In the genomic region with DNA sequence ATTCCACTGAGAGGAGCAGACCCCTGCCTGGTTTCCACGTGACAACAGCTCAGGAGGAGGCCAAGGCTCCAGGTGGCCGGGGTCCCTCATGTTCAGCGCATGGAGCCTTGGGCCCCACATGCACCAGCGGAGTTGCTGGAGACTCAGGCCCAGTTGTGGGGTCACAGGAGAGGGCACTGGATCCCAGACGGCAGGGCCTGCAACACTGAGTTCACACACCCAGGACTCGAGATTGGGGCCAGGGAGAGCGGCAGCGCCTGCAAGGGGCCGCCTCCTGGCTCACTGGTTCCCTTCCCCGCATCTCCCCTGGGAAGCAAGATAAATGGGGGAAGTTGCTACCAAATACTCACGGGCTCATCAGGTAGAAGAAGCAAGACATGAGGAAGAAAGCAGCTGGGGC, we compare ENCODE assay signal across 23 cellular contexts.
DNase-seq lines count a peak whose midpoint lies in the region; ATAC-seq and TF ChIP-seq lines count a peak whose summit lies in the region.
"Had no signal": no experiment of that assay in that cellular context is flagged by ENCODE, and none has a peak within 500 bp of the region (broad histone marks: within the 10 kb centered on the region; RNA-seq: fewer than 3 reads in every experiment).

No MANE protein-coding gene starts in this region.

- H4K91ac ChIP-seq in neuronal stem cell (ENCODE audit: low read depth, low read length, poor library complexity): no peak overlapping the region

- DNase-seq in activated T-cell treated with anti-CD3 and anti-CD28 coated beads, Interleukin-2, amount 50 U/mL, for 24 hours: no peak
- DNase-seq in activated T-cell treated with anti-CD3 and anti-CD28 coated beads, Interleukin-2, amount 50 U/mL, for 4 hours: no peak
- peak; percentile 5 for DNase-seq in 8988T
- peak; percentile 22 for DNase-seq in NB4 (ENCODE audit: low read depth)
- DNase-seq in neuronal stem cell (ENCODE audit: low spot score): no peak
- no peak for DNase-seq in psoas muscle
- DNase-seq: C1 segment of cervical spinal cord; CD4-positive, alpha-beta memory T cell; COR-L47; DMS53; GM23248; KBM-7; MV-4-11; NCI-H1105 treated with DMSO at 0.1 percent for 48 hours; NCI-H2029; NCI-H446; NCI-H524 treated with DMSO at 0.1 percent for 48 hours; NCI-H82; NK-92 treated with Interleukin-12 subunit alpha and Interleukin-12 subunit beta, amount 100 ng/mL, for 24 hours; PC-3 had no signal

- no peak overlapping the region for H4K8ac ChIP-seq in neuronal stem cell (ENCODE audit: low read depth, low read length)

- no peak overlapping the region for H3K4me3 ChIP-seq in NB4 (ENCODE audit: low read depth, low read length)
- H3K4me3 ChIP-seq in neuronal stem cell (ENCODE audit: low read length in 2 of 2): no peak overlapping the region
- H3K4me3 ChIP-seq in psoas muscle: no peak overlapping the region
- H3K4me3 ChIP-seq: GM23248, HAP-1 had no signal

- H3K27ac ChIP-seq in neuronal stem cell (replicated peaks; ENCODE audit: low read length) (no peak overlapping the region), psoas muscle (no peak overlapping the region)
- H3K27ac ChIP-seq: GM23248 had no signal

- H3K14ac ChIP-seq in neuronal stem cell (ENCODE audit: low read length): peak overlapping the region; percentile 79

- H3K79me1 ChIP-seq in neuronal stem cell (ENCODE audit: low read depth, low read length): peaks cover 4% of the 10 kb centered on the region

- TF ChIP-seq CTCF in NB4 (IDR thresholded peaks at IDR 0.05; ENCODE audit: low read depth, low read length) (no peak), psoas muscle (IDR thresholded peaks at IDR 0.05) (no peak)

- H2BK120ac ChIP-seq in neuronal stem cell (ENCODE audit: low read depth, low read length): no peak overlapping the region

- peak overlapping the region; percentile 65 for H3K27ac Mint-ChIP-seq in activated T-cell treated with anti-CD3 and anti-CD28 coated beads, Interleukin-2, amount 50 U/mL, for 24 hours

- H3K36me3 Mint-ChIP-seq in activated T-cell treated with anti-CD3 and anti-CD28 coated beads, Interleukin-2, amount 50 U/mL, for 24 hours (ENCODE audit: low read depth): no peaks in the 10 kb centered on the region
- no peaks in the 10 kb centered on the region for H3K36me3 Mint-ChIP-seq in activated T-cell treated with anti-CD3 and anti-CD28 coated beads, Interleukin-2, amount 50 U/mL, for 4 hours (ENCODE audit: insufficient read depth)

- no peaks in the 10 kb centered on the region for H3K27me3 ChIP-seq in neuronal stem cell (ENCODE audit: control insufficient read depth in 3 of 3, insufficient read depth in 3 of 3, low read depth in 1 of 3, low read length in 3 of 3)
- H3K27me3 ChIP-seq in psoas muscle (ENCODE audit: insufficient read depth in 3 of 3, low read length in 2 of 3): no peaks in the 10 kb centered on the region

- peak overlapping the region; percentile 70 for H3K18ac ChIP-seq in neuronal stem cell (ENCODE audit: low read length)

- H3K27me3 Mint-ChIP-seq in activated T-cell treated with anti-CD3 and anti-CD28 coated beads, Interleukin-2, amount 50 U/mL, for 24 hours: no peaks in the 10 kb centered on the region
- no peaks in the 10 kb centered on the region for H3K27me3 Mint-ChIP-seq in activated T-cell treated with anti-CD3 and anti-CD28 coated beads, Interleukin-2, amount 50 U/mL, for 4 hours (ENCODE audit: low read depth)
- H3K27me3 Mint-ChIP-seq: CD4-positive, alpha-beta memory T cell had no signal

- H3K36me3 ChIP-seq in neuronal stem cell (replicated peaks in 1 of 2; ENCODE audit: control insufficient read depth in 2 of 2, insufficient read depth in 2 of 2, low read length in 2 of 2) (no peaks in the 10 kb centered on the region), psoas muscle (ENCODE audit: insufficient read depth in 1 of 2, low read depth in 1 of 2) (no peaks in the 10 kb centered on the region)
- H3K36me3 ChIP-seq: HAP-1 had no signal

- no peak overlapping the region for H3K4ac ChIP-seq in neuronal stem cell (ENCODE audit: low read length)

- H3K9me3 ChIP-seq in neuronal stem cell (replicated peaks in 1 of 2; ENCODE audit: control insufficient read depth in 2 of 2, insufficient read depth in 1 of 2, low read depth in 1 of 2, low read length in 2 of 2): no peaks in the 10 kb centered on the region
- no peaks in the 10 kb centered on the region for H3K9me3 ChIP-seq in psoas muscle
- H3K9me3 ChIP-seq: HAP-1 had no signal

- H3K9me3 Mint-ChIP-seq in activated T-cell treated with anti-CD3 and anti-CD28 coated beads, Interleukin-2, amount 50 U/mL, for 24 hours: no peaks in the 10 kb centered on the region
- H3K9me3 Mint-ChIP-seq in activated T-cell treated with anti-CD3 and anti-CD28 coated beads, Interleukin-2, amount 50 U/mL, for 4 hours: no peaks in the 10 kb centered on the region
- H3K9me3 Mint-ChIP-seq: CD4-positive, alpha-beta memory T cell had no signal

- no peak overlapping the region for H3K4me3 Mint-ChIP-seq in activated T-cell treated with anti-CD3 and anti-CD28 coated beads, Interleukin-2, amount 50 U/mL, for 24 hours
- H3K4me3 Mint-ChIP-seq in activated T-cell treated with anti-CD3 and anti-CD28 coated beads, Interleukin-2, amount 50 U/mL, for 4 hours: no peak overlapping the region
- H3K4me3 Mint-ChIP-seq: CD4-positive, alpha-beta memory T cell had no signal

- intact Hi-C loops in psoas muscle (cut with DNase I): no loop called here

- H3K4me1 ChIP-seq in neuronal stem cell (ENCODE audit: control insufficient read depth in 2 of 2, insufficient read depth in 1 of 2, low read depth in 1 of 2, low read length in 2 of 2) (peaks cover 4 to 14% of the 10 kb centered on the region in 2 donors), psoas muscle (no peaks in the 10 kb centered on the region)
- H3K4me1 ChIP-seq: HAP-1 had no signal

- H3K4me2 ChIP-seq in neuronal stem cell (ENCODE audit: insufficient read depth, low read length, poor library complexity, severe bottlenecking): no peak overlapping the region

- H3K23ac ChIP-seq in neuronal stem cell (ENCODE audit: low read depth, low read length, poor library complexity): no peak overlapping the region

- no peak for TF ChIP-seq POLR2A in NB4 (IDR thresholded peaks at IDR 0.05; ENCODE audit: extremely low read depth, insufficient read length)

- ATAC-seq in activated T-cell treated with anti-CD3 and anti-CD28 coated beads, Interleukin-2, amount 50 U/mL, for 4 hours: no peak
- ATAC-seq in psoas muscle (no peak), GM19395 (IDR thresholded peaks at IDR 0.05; ENCODE audit: unreplicated experiment) (no peak), GM19455 (IDR thresholded peaks at IDR 0.05; ENCODE audit: unreplicated experiment) (no peak)
- ATAC-seq: PC-3 had no signal

- WGBS in neuronal stem cell (ENCODE audit: extremely low coverage in 2 of 2, insufficient read length in 2 of 2, insufficient replicate concordance in 1 of 2), 2 donors: no CpG with 5 or more reads among the region's 11 CpGs
- 80 to 93% (median 88%) methylated on average over 11 of the region's 11 CpGs for WGBS in psoas muscle, 3 donors

- H3K9ac ChIP-seq in neuronal stem cell (ENCODE audit: low read depth, low read length, poor library complexity): no peak overlapping the region
- H3K9ac ChIP-seq: GM23248 had no signal

- H2AK5ac ChIP-seq in neuronal stem cell (ENCODE audit: low read depth, low read length): no peak overlapping the region

- H2AFZ ChIP-seq in neuronal stem cell (ENCODE audit: low read length): no peak overlapping the region
- H2AFZ ChIP-seq: GM23248 had no signal

- H2BK15ac ChIP-seq in neuronal stem cell (ENCODE audit: low read length): no peak overlapping the region

- H2BK5ac ChIP-seq in neuronal stem cell (ENCODE audit: low read length): no peak overlapping the region

- H3K4me1 Mint-ChIP-seq in activated T-cell treated with anti-CD3 and anti-CD28 coated beads, Interleukin-2, amount 50 U/mL, for 24 hours (ENCODE audit: low read depth): no peaks in the 10 kb centered on the region
- H3K4me1 Mint-ChIP-seq in activated T-cell treated with anti-CD3 and anti-CD28 coated beads, Interleukin-2, amount 50 U/mL, for 4 hours (ENCODE audit: low read depth): no peaks in the 10 kb centered on the region

- no peak overlapping the region for H2BK12ac ChIP-seq in neuronal stem cell (ENCODE audit: low read length)

Comparison
In these comparisons a context has a peak if more than half of its experiments do, and no peak if none do; other contexts are left out.
1. DNase-seq: peak in 8988T (single experiment) and NB4 (single experiment); none in activated T-cell treated with anti-CD3 and anti-CD28 coated beads, Interleukin-2, amount 50 U/mL, for 24 hours (single experiment), activated T-cell treated with anti-CD3 and anti-CD28 coated beads, Interleukin-2, amount 50 U/mL, for 4 hours (single experiment), neuronal stem cell (single experiment) and psoas muscle (0 of 2).